ENCODE assay signal across 12 cellular contexts in genomic region chr12:2804390-2805145, GRCh38. TPM values are rescaled to one million over a fixed set of nuclear protein-coding genes. Genes with fewer than 3 reads are reported as not detected.
A peak's percentile ranks its signal among the peaks of the same experiment; 100 is the strongest.
DNase-seq lines count a peak whose midpoint lies in the region; ATAC-seq, FAIRE-seq and TF ChIP-seq lines count a peak whose summit lies in the region.
"Had no signal": no experiment of that assay in that cellular context is flagged by ENCODE, and none has a peak within 500 bp of the region (broad histone marks: within the 10 kb centered on the region; RNA-seq: fewer than 3 reads in every experiment).

No MANE protein-coding gene starts in this region.

- no peaks in the 10 kb centered on the region for H3K9me3 Mint-ChIP-seq in activated CD4-positive, alpha-beta T cell treated with anti-CD3 and anti-CD28 coated beads, Interleukin-2, amount 10 ng/mL, durations not matched to agents 24 days and 14 days
- no peaks in the 10 kb centered on the region for H3K9me3 Mint-ChIP-seq in astrocyte (ENCODE audit: unreplicated experiment)

- WGBS in hepatocyte (ENCODE audit: low lambda C conversion rate, missing lambda C conversion rate), result 80% methylated on average over 5 of the region's 5 CpGs

- peaks cover 66% of the 10 kb centered on the region for H3K36me3 Mint-ChIP-seq in activated CD4-positive, alpha-beta T cell treated with anti-CD3 and anti-CD28 coated beads, Interleukin-2, amount 10 ng/mL, durations not matched to agents 24 days and 14 days (ENCODE audit: low read depth)
- H3K36me3 Mint-ChIP-seq in astrocyte (ENCODE audit: low read depth, unreplicated experiment), result peaks cover 27% of the 10 kb centered on the region

- H3K4me1 Mint-ChIP-seq in activated CD4-positive, alpha-beta T cell treated with anti-CD3 and anti-CD28 coated beads, Interleukin-2, amount 10 ng/mL, durations not matched to agents 24 days and 14 days, result peaks cover 4% of the 10 kb centered on the region
- peaks cover 23% of the 10 kb centered on the region for H3K4me1 Mint-ChIP-seq in astrocyte (ENCODE audit: low read depth, unreplicated experiment)

- no peak overlapping the region for H3K4me3 Mint-ChIP-seq in activated CD4-positive, alpha-beta T cell treated with anti-CD3 and anti-CD28 coated beads, Interleukin-2, amount 10 ng/mL, durations not matched to agents 24 days and 14 days
- H3K4me3 Mint-ChIP-seq in astrocyte (ENCODE audit: unreplicated experiment), result peak overlapping the region; percentile 28

- no peak for DNase-seq in activated CD4-positive, alpha-beta T cell treated with anti-CD3 and anti-CD28 coated beads, Interleukin-2, amount 10 ng/mL, durations not matched to agents 24 days and 14 days
- DNase-seq in activated CD4-positive, alpha-beta T cell treated with anti-CD3 and anti-CD28 coated beads for 48 hours, result no peak
- peak; percentile 62 for DNase-seq in astrocyte (ENCODE audit: low read depth)
- DNase-seq in hepatocyte (ENCODE audit: low spot score), result peak; percentile 77
- no peak for DNase-seq in SHP77 treated with DMSO at 0.1 percent for 48 hours (lab: John Stamatoyannopoulos, UW)
- DNase-seq: effector memory CD4-positive, alpha-beta T cell had no signal

- intact Hi-C loops in activated CD4-positive, alpha-beta T cell treated with anti-CD3 and anti-CD28 coated beads, Interleukin-2, amount 10 ng/mL, durations not matched to agents 24 days and 14 days (cut with micrococcal nuclease), result no loop called here

- H3K27ac ChIP-seq in astrocyte (ENCODE audit: low read depth, low read length) (peak overlapping the region; percentile 46), hepatocyte (peak overlapping the region; percentile 44), subcutaneous abdominal adipose tissue (ENCODE audit: low read depth, low read length) (peak overlapping the region; percentile 4)
- H3K27ac ChIP-seq: C4-2B had no signal

- H3K36me3 ChIP-seq in astrocyte (ENCODE audit: insufficient read depth, low read length) (peaks cover 45% of the 10 kb centered on the region), hepatocyte (replicated peaks; ENCODE audit: insufficient read depth, low read depth) (no peaks in the 10 kb centered on the region), subcutaneous abdominal adipose tissue (ENCODE audit: control insufficient read depth in 5 of 5, insufficient read depth in 5 of 5, low read length in 5 of 5) (peaks cover 3 to 55% (median 49%) of the 10 kb centered on the region in 5 donors)

- ATAC-seq in HG03520 (IDR thresholded peaks at IDR 0.05; ENCODE audit: unreplicated experiment) (no peak), GM21737 (IDR thresholded peaks at IDR 0.05; ENCODE audit: unreplicated experiment) (no peak)

- H3K79me2 ChIP-seq in astrocyte (ENCODE audit: insufficient read depth, low read length) (no peaks in the 10 kb centered on the region), hepatocyte (no peaks in the 10 kb centered on the region)

- H3K4me2 ChIP-seq in astrocyte (ENCODE audit: low read length), result peak overlapping the region; percentile 12
- H3K4me2 ChIP-seq in hepatocyte, result peak overlapping the region; percentile 31

- no peak for FAIRE-seq in astrocyte (lab: Jason Lieb, UNC)

- H3K4me1 ChIP-seq in astrocyte (ENCODE audit: insufficient read depth, low read length) (peaks cover 10% of the 10 kb centered on the region), hepatocyte (ENCODE audit: insufficient read depth) (peaks cover 2% of the 10 kb centered on the region), subcutaneous abdominal adipose tissue (ENCODE audit: control insufficient read depth in 5 of 5, insufficient read depth in 5 of 5, low read length in 5 of 5) (peaks cover 0 to 16% (median 6%) of the 10 kb centered on the region in 5 donors)

- H3K27me3 Mint-ChIP-seq in activated CD4-positive, alpha-beta T cell treated with anti-CD3 and anti-CD28 coated beads, Interleukin-2, amount 10 ng/mL, durations not matched to agents 24 days and 14 days, result no peaks in the 10 kb centered on the region
- H3K27me3 Mint-ChIP-seq in astrocyte (ENCODE audit: low read depth, unreplicated experiment), result no peaks in the 10 kb centered on the region

- peak overlapping the region; percentile 3 for H3K27ac Mint-ChIP-seq in activated CD4-positive, alpha-beta T cell treated with anti-CD3 and anti-CD28 coated beads, Interleukin-2, amount 10 ng/mL, durations not matched to agents 24 days and 14 days
- peak overlapping the region; percentile 89 for H3K27ac Mint-ChIP-seq in astrocyte (ENCODE audit: unreplicated experiment)

- H4K20me1 ChIP-seq in astrocyte (ENCODE audit: insufficient read depth, low read length), result peaks cover 5% of the 10 kb centered on the region
- no peaks in the 10 kb centered on the region for H4K20me1 ChIP-seq in hepatocyte (ENCODE audit: insufficient read depth, poor library complexity, severe bottlenecking)

- no peak overlapping the region for H3K4me3 ChIP-seq in astrocyte (ENCODE audit: insufficient read depth, low read depth, low read length)
- H3K4me3 ChIP-seq in hepatocyte, result no peak overlapping the region
- no peak overlapping the region for H3K4me3 ChIP-seq in subcutaneous abdominal adipose tissue (ENCODE audit: low read depth in 1 of 5, low read length in 5 of 5)
- H3K4me3 ChIP-seq: tibial nerve had no signal

- peak overlapping the region; percentile 30 for H3K9ac ChIP-seq in astrocyte (ENCODE audit: low read length)
- H3K9ac ChIP-seq in subcutaneous abdominal adipose tissue (ENCODE audit: low read length in 5 of 5), result no peak overlapping the region

- H2AFZ ChIP-seq in astrocyte (ENCODE audit: low read depth, low read length) (no peak overlapping the region), hepatocyte (no peak overlapping the region)

- no peak for TF ChIP-seq CTCF in astrocyte (IDR thresholded peaks at IDR 0.05; ENCODE audit: insufficient read depth, low read depth, low read length)
- no peak for TF ChIP-seq CTCF in hepatocyte (IDR thresholded peaks at IDR 0.05; ENCODE audit: poor library complexity)

- H3K9me2 ChIP-seq in hepatocyte (replicated peaks; ENCODE audit: insufficient read depth), result no peaks in the 10 kb centered on the region

- no peaks in the 10 kb centered on the region for H3K9me3 ChIP-seq in astrocyte (ENCODE audit: insufficient read depth, low read depth, low read length)
- no peaks in the 10 kb centered on the region for H3K9me3 ChIP-seq in hepatocyte (ENCODE audit: low read depth)
- H3K9me3 ChIP-seq in subcutaneous abdominal adipose tissue (ENCODE audit: control insufficient read depth in 5 of 5, low read length in 5 of 5), result no peaks in the 10 kb centered on the region
- H3K9me3 ChIP-seq: tibial nerve had no signal

- no peaks in the 10 kb centered on the region for H3K27me3 ChIP-seq in astrocyte (ENCODE audit: insufficient read depth, low read length)
- no peaks in the 10 kb centered on the region for H3K27me3 ChIP-seq in hepatocyte
- no peaks in the 10 kb centered on the region for H3K27me3 ChIP-seq in subcutaneous abdominal adipose tissue (ENCODE audit: control insufficient read depth in 5 of 5, insufficient read depth in 4 of 5, low read length in 5 of 5)
- H3K27me3 ChIP-seq: tibial nerve had no signal

RNA-seq across cellular contexts. Expression of gene ITFG2, which starts 7.9 kb away (rescaled TPM):
- 36.5 and 43.8 TPM in 2 replicates for total RNA-seq in activated CD4-positive, alpha-beta T cell treated with anti-CD3 and anti-CD28 coated beads, Interleukin-2, amount 10 ng/mL, durations not matched to agents 24 days and 14 days
- 20.1 and 20.2 TPM in 2 replicates for total RNA-seq in astrocyte
- 19.5 and 20.9 TPM in 2 replicates for total RNA-seq in hepatocyte
- polyA plus RNA-seq in hepatocyte, result 23.5 and 31.7 TPM in 2 replicates

RNA-seq across cellular contexts. Expression of gene FKBP4, which starts 9.8 kb away (rescaled TPM):
- total RNA-seq in activated CD4-positive, alpha-beta T cell treated with anti-CD3 and anti-CD28 coated beads, Interleukin-2, amount 10 ng/mL, durations not matched to agents 24 days and 14 days, result 300 and 311 TPM in 2 replicates
- total RNA-seq in astrocyte (63.2 and 68.7 TPM in 2 replicates), hepatocyte (46.4 and 52.1 TPM in 2 replicates)
- 70.9 and 77.9 TPM in 2 replicates for polyA plus RNA-seq in hepatocyte

RNA-seq across cellular contexts. Expression of gene NRIP2, which starts 30.3 kb away (rescaled TPM):
- not detected in 2 replicates for total RNA-seq in activated CD4-positive, alpha-beta T cell treated with anti-CD3 and anti-CD28 coated beads, Interleukin-2, amount 10 ng/mL, durations not matched to agents 24 days and 14 days
- total RNA-seq in astrocyte, result not detected in 2 replicates
- total RNA-seq in hepatocyte, result not detected in 2 replicates
- 0.30 and 0.95 TPM in 2 replicates for polyA plus RNA-seq in hepatocyte
- total RNA-seq: T-helper 1 cell treated with Interleukin-12 subunit alpha and Interleukin-12 subunit beta and Interleukin-4 antibody, amounts not matched to agents 30 ng/mL and 1 ng/mL, for 36 hours had no signal

RNA-seq across cellular contexts. Expression of gene TEX52, which starts 52.3 kb away (rescaled TPM):
- total RNA-seq in activated CD4-positive, alpha-beta T cell treated with anti-CD3 and anti-CD28 coated beads, Interleukin-2, amount 10 ng/mL, durations not matched to agents 24 days and 14 days, result 0.17 TPM in 1 of 2 replicates, not detected in the other
- total RNA-seq in astrocyte (not detected in 2 replicates), hepatocyte (not detected in 2 replicates)
- polyA plus RNA-seq in hepatocyte, result not detected in 2 replicates
- total RNA-seq: T-helper 1 cell treated with Interleukin-12 subunit alpha and Interleukin-12 subunit beta and Interleukin-4 antibody, amounts not matched to agents 30 ng/mL and 1 ng/mL, for 36 hours; tibial nerve had no signal

Comparison
In these comparisons a context has a peak if more than half of its experiments do, and no peak if none do; other contexts are left out.
1. DNase-seq: peak in astrocyte (single experiment) and hepatocyte (single experiment); none in activated CD4-positive, alpha-beta T cell treated with anti-CD3 and anti-CD28 coated beads, Interleukin-2, amount 10 ng/mL, durations not matched to agents 24 days and 14 days (single experiment), activated CD4-positive, alpha-beta T cell treated with anti-CD3 and anti-CD28 coated beads for 48 hours (single experiment) and SHP77 treated with DMSO at 0.1 percent for 48 hours (single experiment).
2. Peak in every context shown above with its lines, with median percentiles within 50 percentile points of each other: H3K27ac ChIP-seq.